ENCODE assay signal across 24 cellular contexts in genomic region chr1:12387641-12388040, GRCh38.
DNase-seq lines count a peak whose midpoint lies in the region; ATAC-seq, FAIRE-seq and TF ChIP-seq lines count a peak whose summit lies in the region.
"Had no signal": no experiment of that assay in that cellular context is flagged by ENCODE, and none has a peak within 500 bp of the region (broad histone marks: within the 10 kb centered on the region; RNA-seq: fewer than 3 reads in every experiment).

No MANE protein-coding gene starts in this region.

- TF ChIP-seq CTCF in choroid plexus epithelial cell (conservative IDR thresholded peaks at IDR 0.05; ENCODE audit: low read depth, low read length) (no peak), upper lobe of left lung (IDR thresholded peaks at IDR 0.05) (no peak), pancreas (IDR thresholded peaks at IDR 0.05) (no peak)

- no peak for FAIRE-seq in pancreas (lab: Jason Lieb, UNC)
- FAIRE-seq: GM18507, HTR-8/SVneo had no signal

- in situ Hi-C loops in SK-MEL-5 (cut with HindIII; ENCODE audit: low pct_unique_long_range_greater_than_20kb, low sequenced_read_pairs): no loop called here

- TF ChIP-seq EP300 in upper lobe of left lung (IDR thresholded peaks at IDR 0.05): no peak

- no peak for TF ChIP-seq POLR2A in upper lobe of left lung (IDR thresholded peaks at IDR 0.05)

- intact Hi-C loops in pancreas (cut with DNase I): no loop called here

- peaks cover 0 to 5% (median 2%) of the 10 kb centered on the region in 4 donors for H3K9me3 ChIP-seq in upper lobe of left lung
- H3K9me3 ChIP-seq in pancreas: no peaks in the 10 kb centered on the region
- H3K9me3 ChIP-seq: colonic mucosa had no signal

- ATAC-seq in GM18502 (IDR thresholded peaks at IDR 0.05; ENCODE audit: poor library complexity, unreplicated experiment): no peak
- ATAC-seq in upper lobe of left lung (ENCODE audit: low FRiP score in 2 of 2): no peak
- ATAC-seq in pancreas: no peak

- H3K36me3 ChIP-seq in upper lobe of left lung (peaks cover 3 to 79% (median 47%) of the 10 kb centered on the region in 4 donors), pancreas (peaks cover 0 to 20% (median 12%) of the 10 kb centered on the region in 3 donors)

- no peaks in the 10 kb centered on the region for H3K27me3 ChIP-seq in upper lobe of left lung
- H3K27me3 ChIP-seq in pancreas: no peaks in the 10 kb centered on the region
- H3K27me3 ChIP-seq: brain microvascular endothelial cell, colonic mucosa, hepatocyte, tibial nerve had no signal

- DNase-seq in A172 (ENCODE audit: low spot score) (peak; percentile 5), EH (ENCODE audit: low read depth) (peak; percentile 12), SK-MEL-5 (ENCODE audit: low read depth, low spot score) (peak; percentile 22), choroid plexus epithelial cell (ENCODE audit: low read depth) (peak; percentile 42), COLO829 (ENCODE audit: low spot score) (no peak), upper lobe of left lung (no peak), pancreas (no peak)
- DNase-seq: activated CD4-positive, alpha-beta T cell treated with anti-CD3 and anti-CD28 coated beads for 1 hour; brain microvascular endothelial cell; CD4-positive, alpha-beta memory T cell; colonic mucosa; EL; HCEC 1CT; NCI-H1694; NCI-H226; stimulated activated CD4-positive, alpha-beta T cell treated with anti-CD3 and anti-CD28 coated beads, Interleukin-2, amount 100 ng/mL, for 48 hours; T-helper 9 cell had no signal

- H3K4me1 ChIP-seq in upper lobe of left lung (no peaks in the 10 kb centered on the region), pancreas (no peaks in the 10 kb centered on the region)
- H3K4me1 ChIP-seq: tibial nerve had no signal

- no peak overlapping the region for H3K4me3 ChIP-seq in choroid plexus epithelial cell (ENCODE audit: low read depth, low read length)
- no peak overlapping the region for H3K4me3 ChIP-seq in upper lobe of left lung
- H3K4me3 ChIP-seq in pancreas: no peak overlapping the region
- H3K4me3 ChIP-seq: colonic mucosa, hepatocyte, SK-N-MC, smooth muscle cell, tibial nerve had no signal

- H3K27ac ChIP-seq in upper lobe of left lung: no peak overlapping the region
- no peak overlapping the region for H3K27ac ChIP-seq in pancreas
- H3K27ac ChIP-seq: brain microvascular endothelial cell, colonic mucosa, hepatocyte, SK-N-MC, tibial nerve had no signal

Comparison
In these comparisons a context has a peak if more than half of its experiments do, and no peak if none do; other contexts are left out.
1. DNase-seq: peak in A172 (single experiment), EH (single experiment), SK-MEL-5 (single experiment) and choroid plexus epithelial cell (single experiment); none in COLO829 (single experiment), upper lobe of left lung (0 of 2) and pancreas (0 of 6).